ENCODE assay signal across 4 cellular contexts in the genomic region with DNA sequence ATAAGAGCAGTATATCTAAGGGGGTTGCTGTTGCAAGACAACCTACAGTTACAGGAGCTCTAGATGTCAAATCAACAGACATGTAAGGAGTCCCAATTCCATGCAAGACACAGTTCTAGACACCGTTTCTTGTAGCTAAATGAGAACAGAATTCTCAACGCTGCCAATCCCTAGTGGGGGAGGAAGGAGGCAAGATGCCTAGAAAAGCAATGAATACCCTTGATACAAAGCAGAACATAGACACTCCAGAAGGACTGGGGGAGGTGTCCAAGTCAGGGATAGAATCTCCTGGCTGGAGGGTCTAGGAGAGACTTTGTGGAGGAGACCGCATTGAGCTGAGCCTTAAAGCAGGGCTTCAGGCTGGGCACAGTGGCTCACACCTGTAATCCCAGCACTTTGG.
"Had no signal": no experiment of that assay in that cellular context is flagged by ENCODE, and none has a peak within 500 bp of the region (broad histone marks: within the 10 kb centered on the region; RNA-seq: fewer than 3 reads in every experiment).

No MANE protein-coding gene starts in this region.

- H3K4me3 Mint-ChIP-seq: GM23338, H9 had no signal

- H3K27ac Mint-ChIP-seq: GM23338, H9 had no signal

- H3K4me3 ChIP-seq: GM23338 had no signal

- H3K9me3 Mint-ChIP-seq: GM23338, H9 had no signal

- DNase-seq: H9, HCEC 1CT, IMR-90 had no signal
